ENCODE assay signal across 8 cellular contexts in genomic region chr2:46297546-46298271, GRCh38. TPM values are rescaled to one million over a fixed set of nuclear protein-coding genes. Genes with fewer than 3 reads are reported as not detected.
DNase-seq lines count a peak whose midpoint lies in the region; ATAC-seq and TF ChIP-seq lines count a peak whose summit lies in the region.

No MANE protein-coding gene starts in this region.

- H3K4me3 ChIP-seq in choroid plexus epithelial cell (ENCODE audit: low read depth, low read length): peak overlapping the region; percentile 85
- peak overlapping the region; percentile 78 for H3K4me3 ChIP-seq in lower lobe of right lung

- intact Hi-C loops in lower lobe of right lung (cut with DNase I): no loop called here

- H3K27ac ChIP-seq in KOPT-K1 (ENCODE audit: low read depth, low read length, poor library complexity, severe bottlenecking) (peak overlapping the region; percentile 29), lower lobe of right lung (peak overlapping the region; percentile 98)

- H3K27me3 ChIP-seq in lower lobe of right lung (ENCODE audit: low read depth): no peaks in the 10 kb centered on the region

- no peaks in the 10 kb centered on the region for H3K9me3 ChIP-seq in KOPT-K1 (ENCODE audit: insufficient read depth, low read length, poor library complexity, severe bottlenecking)
- no peaks in the 10 kb centered on the region for H3K9me3 ChIP-seq in lower lobe of right lung

- DNase-seq in COLO668 (lab: John Stamatoyannopoulos, UW; ENCODE audit: unreplicated experiment) (peak; percentile 69), choroid plexus epithelial cell (ENCODE audit: low read depth) (no peak), lower lobe of right lung (peak; percentile 91), NCI-H2107 (lab: John Stamatoyannopoulos, UW) (no peak)
- DNase-seq in activated CD4-positive, CD25-positive, alpha-beta regulatory T cell treated with anti-CD3 and anti-CD28 coated beads, Interleukin-2, amount 50 U/mL, for 72 hours: peak; percentile 66
- peak; percentile 71 for DNase-seq in stimulated activated CD8-positive, alpha-beta memory T cell treated with anti-CD3 and anti-CD28 coated beads, Interleukin-12 subunit alpha, Interleukin-12 subunit beta, amount 100 ng/mL, for 1 hour (ENCODE audit: low read depth)

- no peaks in the 10 kb centered on the region for H3K36me3 ChIP-seq in KOPT-K1 (ENCODE audit: insufficient read depth, low read length)
- no peaks in the 10 kb centered on the region for H3K36me3 ChIP-seq in lower lobe of right lung

- TF ChIP-seq CTCF in choroid plexus epithelial cell (conservative IDR thresholded peaks at IDR 0.05; ENCODE audit: low read depth, low read length): no peak
- TF ChIP-seq CTCF in lower lobe of right lung (IDR thresholded peaks at IDR 0.05): no peak

- ATAC-seq in GM21447 (IDR thresholded peaks at IDR 0.05; ENCODE audit: unreplicated experiment) (peak; percentile 35), lower lobe of right lung (peak; percentile 82)

- peaks cover 30% of the 10 kb centered on the region for H3K4me1 ChIP-seq in lower lobe of right lung

RNA-seq across cellular contexts. Expression of gene EPAS1, which starts 0.5 kb away (rescaled TPM):
- total RNA-seq in lower lobe of right lung: 1,419 TPM

Comparison
In these comparisons a context has a peak if more than half of its experiments do, and no peak if none do; other contexts are left out.
1. DNase-seq: peak in COLO668 (single experiment), activated CD4-positive, CD25-positive, alpha-beta regulatory T cell treated with anti-CD3 and anti-CD28 coated beads, Interleukin-2, amount 50 U/mL, for 72 hours (single experiment), lower lobe of right lung (single experiment) and stimulated activated CD8-positive, alpha-beta memory T cell treated with anti-CD3 and anti-CD28 coated beads, Interleukin-12 subunit alpha, Interleukin-12 subunit beta, amount 100 ng/mL, for 1 hour (single experiment); none in choroid plexus epithelial cell (single experiment) and NCI-H2107 (single experiment).